In genomic region chr5:109690456-109691247, GRCh38 we compare ENCODE assay signal across 7 cellular contexts. TPM values are rescaled to one million over a fixed set of nuclear protein-coding genes. Genes with fewer than 3 reads are reported as not detected.
A peak's percentile ranks its signal among the peaks of the same experiment; 100 is the strongest.
DNase-seq lines count a peak whose midpoint lies in the region; ATAC-seq and TF ChIP-seq lines count a peak whose summit lies in the region.

No MANE protein-coding gene starts in this region.

- intact Hi-C loops in left colon (cut with DNase I, micrococcal nuclease) = no loop called here

- H3K4me3 ChIP-seq in GM12875 (ENCODE audit: low read depth, low read length) (peak overlapping the region; percentile 90), coronary artery (peak overlapping the region; percentile 92)

- peak overlapping the region; percentile 90 to 97 for H3K27ac ChIP-seq in coronary artery

- ATAC-seq in HG02852 (IDR thresholded peaks at IDR 0.05; ENCODE audit: unreplicated experiment) (peak; percentile 0), left colon (peak; percentile 36)

- TF ChIP-seq CTCF in GM12875 (IDR thresholded peaks at IDR 0.05; ENCODE audit: borderline replicate concordance, insufficient read depth, low read depth, low read length) (peak; percentile 48), coronary artery (IDR thresholded peaks at IDR 0.05) (peak; percentile 55)

- DNase-seq in NCI-H345 treated with DMSO at 0.1 percent for 48 hours (lab: John Stamatoyannopoulos, UW; ENCODE audit: unreplicated experiment) = peak; percentile 21
- DNase-seq in activated CD4-positive, alpha-beta T cell treated with anti-CD3 and anti-CD28 coated beads, Interleukin-2, amount 50 U/mL, for 1 hour = peak; percentile 46
- peak; percentile 86 for DNase-seq in coronary artery (ENCODE audit: low spot score)
- peak; percentile 77 to 80 for DNase-seq in left colon
- peak; percentile 6 to 28 (median 14) for DNase-seq in stimulated activated CD4-positive, alpha-beta T cell treated with anti-CD3 and anti-CD28 coated beads, Interleukin-1b, Interleukin-23, amount 100 ng/mL, for 24 hours (ENCODE audit: low read depth in 4 of 4, low spot score in 1 of 4)

RNA-seq across cellular contexts. Expression of gene MAN2A1, which starts 0.9 kb away (rescaled TPM):
- total RNA-seq in left colon = 100 to 1,000 TPM in 1 of 2 donors, 10 to 100 TPM in 1; 89.5 to 106 TPM

Comparison
In these comparisons a context has a peak if more than half of its experiments do, and no peak if none do; other contexts are left out.
1. Peak in every context shown above with its lines: DNase-seq, ATAC-seq, H3K4me3 ChIP-seq and H3K27ac ChIP-seq.
2. DNase-seq: peak in every context shown above with its lines; median percentile 86 in coronary artery; 78 in left colon; 46 in activated CD4-positive, alpha-beta T cell treated with anti-CD3 and anti-CD28 coated beads, Interleukin-2, amount 50 U/mL, for 1 hour; 21 in NCI-H345 treated with DMSO at 0.1 percent for 48 hours; 14 in stimulated activated CD4-positive, alpha-beta T cell treated with anti-CD3 and anti-CD28 coated beads, Interleukin-1b, Interleukin-23, amount 100 ng/mL, for 24 hours.